Comparison of ENCODE assay signal across 1 cellular context in the genomic region with DNA sequence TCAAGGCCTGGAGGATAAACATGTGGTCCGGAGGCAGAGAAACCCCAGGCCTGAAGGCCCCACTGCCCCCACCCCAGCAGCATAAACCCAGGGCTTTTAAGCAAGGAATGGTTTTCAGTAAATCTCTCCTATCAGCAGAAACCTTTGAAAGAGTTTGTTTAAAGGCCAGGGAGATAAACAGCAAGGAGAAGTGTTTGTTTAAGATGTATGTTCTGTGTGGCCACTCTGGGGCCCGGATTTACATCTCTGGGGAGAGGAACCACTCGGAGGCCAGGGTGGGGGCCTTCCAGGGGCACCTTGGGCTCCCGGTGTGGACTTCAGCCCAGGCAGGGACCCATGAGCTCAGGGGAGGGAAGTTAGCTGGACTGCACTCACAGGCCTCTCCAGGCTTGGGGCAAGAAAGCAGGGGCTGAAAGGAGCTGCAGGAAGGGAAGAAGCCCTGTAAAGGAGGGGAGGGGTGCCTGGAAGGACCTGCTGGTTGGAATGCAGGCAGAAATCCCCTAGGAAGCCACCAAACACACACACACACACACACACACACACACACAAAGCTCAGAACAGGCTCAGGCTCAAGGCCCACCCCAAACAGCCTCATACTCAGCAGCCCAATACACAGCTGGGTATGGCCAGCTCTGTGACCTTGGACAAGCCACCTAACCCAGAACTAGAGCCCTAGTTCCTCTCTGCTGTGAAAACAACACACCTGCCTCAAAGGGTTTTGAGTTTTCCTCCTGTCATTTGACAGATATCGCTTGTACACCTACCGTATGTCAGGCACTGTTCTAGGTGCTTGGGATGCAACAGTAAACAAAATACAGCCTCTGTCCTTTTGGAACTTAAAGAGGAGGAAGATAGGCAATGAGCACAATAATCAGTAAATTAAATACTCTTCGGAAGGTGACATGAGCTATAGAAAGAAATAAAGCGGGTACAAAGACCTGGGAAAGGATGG.
TF ChIP-seq lines count a peak whose summit lies in the region.

No MANE protein-coding gene starts in this region.

TF ChIP-seq in HepG2, 621 proteins besides CTCF, POLR2A, EP300 and RAD21 (continued from another document and continues in another):
- TF ChIP-seq AHDC1 (CRISPR knock-in tag; IDR thresholded peaks at IDR 0.05; ENCODE audit: borderline replicate concordance), result peak; percentile 78; the same call in 1 of the 2 replicates
- TF ChIP-seq, protein P1, sequence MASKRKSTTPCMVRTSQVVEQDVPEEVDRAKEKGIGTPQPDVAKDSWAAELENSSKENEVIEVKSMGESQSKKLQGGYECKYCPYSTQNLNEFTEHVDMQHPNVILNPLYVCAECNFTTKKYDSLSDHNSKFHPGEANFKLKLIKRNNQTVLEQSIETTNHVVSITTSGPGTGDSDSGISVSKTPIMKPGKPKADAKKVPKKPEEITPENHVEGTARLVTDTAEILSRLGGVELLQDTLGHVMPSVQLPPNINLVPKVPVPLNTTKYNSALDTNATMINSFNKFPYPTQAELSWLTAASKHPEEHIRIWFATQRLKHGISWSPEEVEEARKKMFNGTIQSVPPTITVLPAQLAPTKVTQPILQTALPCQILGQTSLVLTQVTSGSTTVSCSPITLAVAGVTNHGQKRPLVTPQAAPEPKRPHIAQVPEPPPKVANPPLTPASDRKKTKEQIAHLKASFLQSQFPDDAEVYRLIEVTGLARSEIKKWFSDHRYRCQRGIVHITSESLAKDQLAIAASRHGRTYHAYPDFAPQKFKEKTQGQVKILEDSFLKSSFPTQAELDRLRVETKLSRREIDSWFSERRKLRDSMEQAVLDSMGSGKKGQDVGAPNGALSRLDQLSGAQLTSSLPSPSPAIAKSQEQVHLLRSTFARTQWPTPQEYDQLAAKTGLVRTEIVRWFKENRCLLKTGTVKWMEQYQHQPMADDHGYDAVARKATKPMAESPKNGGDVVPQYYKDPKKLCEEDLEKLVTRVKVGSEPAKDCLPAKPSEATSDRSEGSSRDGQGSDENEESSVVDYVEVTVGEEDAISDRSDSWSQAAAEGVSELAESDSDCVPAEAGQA (IDR thresholded peaks at IDR 0.05; ENCODE audit: low read depth), result peak; percentile 29; the same call in 1 of the 2 replicates
- TF ChIP-seq, protein P1 (CRISPR knock-in tag; IDR thresholded peaks at IDR 0.05; ENCODE audit: borderline replicate concordance), result peak; percentile 89; the same call in 1 of the 2 replicates
- no peak for TF ChIP-seq NFATC3 (CRISPR knock-in tag; IDR thresholded peaks at IDR 0.05)
- peak; percentile 75 for TF ChIP-seq ZNF317 (CRISPR knock-in tag; IDR thresholded peaks at IDR 0.05)
- no peak for TF ChIP-seq ZNF597 (CRISPR knock-in tag; IDR thresholded peaks at IDR 0.05)
- TF ChIP-seq ARNT (IDR thresholded peaks at IDR 0.05), result no peak
- 0 out of 2 replicates have a peak, but pooled peaks have one; percentile 34 for TF ChIP-seq PAF1 (CRISPR knock-in tag; IDR thresholded peaks at IDR 0.05)
- peak; percentile 66; the same call in 1 of the 2 replicates for TF ChIP-seq ZZZ3 (CRISPR knock-in tag; IDR thresholded peaks at IDR 0.05; ENCODE audit: borderline replicate concordance)
- peak; percentile 67; the same call in 1 of the 2 replicates for TF ChIP-seq ZNF232 (CRISPR knock-in tag; IDR thresholded peaks at IDR 0.05; ENCODE audit: borderline replicate concordance)
- peak; percentile 55; the same call in 1 of the 2 replicates for TF ChIP-seq GABPB1 (CRISPR knock-in tag; IDR thresholded peaks at IDR 0.05)
- no peak for TF ChIP-seq RBM22 (optimal IDR thresholded peaks at IDR 0.05; ENCODE audit: low read length)
- TF ChIP-seq, protein P2, sequence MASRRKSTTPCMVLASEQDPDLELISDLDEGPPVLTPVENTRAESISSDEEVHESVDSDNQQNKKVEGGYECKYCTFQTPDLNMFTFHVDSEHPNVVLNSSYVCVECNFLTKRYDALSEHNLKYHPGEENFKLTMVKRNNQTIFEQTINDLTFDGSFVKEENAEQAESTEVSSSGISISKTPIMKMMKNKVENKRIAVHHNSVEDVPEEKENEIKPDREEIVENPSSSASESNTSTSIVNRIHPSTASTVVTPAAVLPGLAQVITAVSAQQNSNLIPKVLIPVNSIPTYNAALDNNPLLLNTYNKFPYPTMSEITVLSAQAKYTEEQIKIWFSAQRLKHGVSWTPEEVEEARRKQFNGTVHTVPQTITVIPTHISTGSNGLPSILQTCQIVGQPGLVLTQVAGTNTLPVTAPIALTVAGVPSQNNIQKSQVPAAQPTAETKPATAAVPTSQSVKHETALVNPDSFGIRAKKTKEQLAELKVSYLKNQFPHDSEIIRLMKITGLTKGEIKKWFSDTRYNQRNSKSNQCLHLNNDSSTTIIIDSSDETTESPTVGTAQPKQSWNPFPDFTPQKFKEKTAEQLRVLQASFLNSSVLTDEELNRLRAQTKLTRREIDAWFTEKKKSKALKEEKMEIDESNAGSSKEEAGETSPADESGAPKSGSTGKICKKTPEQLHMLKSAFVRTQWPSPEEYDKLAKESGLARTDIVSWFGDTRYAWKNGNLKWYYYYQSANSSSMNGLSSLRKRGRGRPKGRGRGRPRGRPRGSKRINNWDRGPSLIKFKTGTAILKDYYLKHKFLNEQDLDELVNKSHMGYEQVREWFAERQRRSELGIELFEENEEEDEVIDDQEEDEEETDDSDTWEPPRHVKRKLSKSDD (CRISPR knock-in tag; IDR thresholded peaks at IDR 0.05; ENCODE audit: low read depth), result peak; percentile 58; the same call in 1 of the 2 replicates
- no peak for TF ChIP-seq CBX1 (IDR thresholded peaks at IDR 0.05; ENCODE audit: low read depth)
- peak; percentile 70; the same call in 1 of the 2 replicates for TF ChIP-seq SP4 (CRISPR knock-in tag; IDR thresholded peaks at IDR 0.05)
- no peak for TF ChIP-seq ZNF225 (CRISPR knock-in tag; IDR thresholded peaks at IDR 0.05)
- TF ChIP-seq HMGA1 (CRISPR knock-in tag; conservative IDR thresholded peaks at IDR 0.05), result no peak
- no peak for TF ChIP-seq ZNF562 (CRISPR knock-in tag; IDR thresholded peaks at IDR 0.05; ENCODE audit: borderline replicate concordance)
- TF ChIP-seq, protein P3, sequence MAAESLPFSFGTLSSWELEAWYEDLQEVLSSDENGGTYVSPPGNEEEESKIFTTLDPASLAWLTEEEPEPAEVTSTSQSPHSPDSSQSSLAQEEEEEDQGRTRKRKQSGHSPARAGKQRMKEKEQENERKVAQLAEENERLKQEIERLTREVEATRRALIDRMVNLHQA (CRISPR knock-in tag; IDR thresholded peaks at IDR 0.05), result no peak
- TF ChIP-seq ZNF615 (CRISPR knock-in tag; IDR thresholded peaks at IDR 0.05; ENCODE audit: borderline replicate concordance), result no peak
- no peak for TF ChIP-seq EHMT2 (IDR thresholded peaks at IDR 0.05; ENCODE audit: borderline replicate concordance, low read depth, low read length)
- TF ChIP-seq, protein P4, sequence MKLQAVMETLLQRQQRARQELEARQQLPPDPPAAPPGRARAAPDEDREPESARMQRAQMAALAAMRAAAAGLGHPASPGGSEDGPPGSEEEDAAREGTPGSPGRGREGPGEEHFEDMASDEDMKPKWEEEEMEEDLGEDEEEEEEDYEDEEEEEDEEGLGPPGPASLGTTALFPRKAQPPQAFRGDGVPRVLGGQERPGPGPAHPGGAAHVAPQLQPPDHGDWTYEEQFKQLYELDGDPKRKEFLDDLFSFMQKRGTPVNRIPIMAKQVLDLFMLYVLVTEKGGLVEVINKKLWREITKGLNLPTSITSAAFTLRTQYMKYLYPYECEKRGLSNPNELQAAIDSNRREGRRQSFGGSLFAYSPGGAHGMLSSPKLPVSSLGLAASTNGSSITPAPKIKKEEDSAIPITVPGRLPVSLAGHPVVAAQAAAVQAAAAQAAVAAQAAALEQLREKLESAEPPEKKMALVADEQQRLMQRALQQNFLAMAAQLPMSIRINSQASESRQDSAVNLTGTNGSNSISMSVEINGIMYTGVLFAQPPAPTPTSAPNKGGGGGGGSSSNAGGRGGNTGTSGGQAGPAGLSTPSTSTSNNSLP (IDR thresholded peaks at IDR 0.05; ENCODE audit: low read depth, low read length), result no peak
- TF ChIP-seq, protein P5, sequence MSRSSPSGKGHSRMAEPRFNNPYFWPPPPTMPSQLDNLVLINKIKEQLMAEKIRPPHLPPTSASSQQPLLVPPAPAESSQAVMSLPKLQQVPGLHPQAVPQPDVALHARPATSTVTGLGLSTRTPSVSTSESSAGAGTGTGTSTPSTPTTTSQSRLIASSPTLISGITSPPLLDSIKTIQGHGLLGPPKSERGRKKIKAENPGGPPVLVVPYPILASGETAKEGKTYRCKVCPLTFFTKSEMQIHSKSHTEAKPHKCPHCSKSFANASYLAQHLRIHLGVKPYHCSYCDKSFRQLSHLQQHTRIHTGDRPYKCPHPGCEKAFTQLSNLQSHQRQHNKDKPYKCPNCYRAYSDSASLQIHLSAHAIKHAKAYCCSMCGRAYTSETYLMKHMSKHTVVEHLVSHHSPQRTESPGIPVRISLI (CRISPR knock-in tag; IDR thresholded peaks at IDR 0.05; ENCODE audit: borderline replicate concordance), result no peak; the same call in none of the 2 replicates
- TF ChIP-seq SYNCRIP (IDR thresholded peaks at IDR 0.05; ENCODE audit: insufficient read depth, low read depth, low read length), result no peak
- peak; percentile 58 for TF ChIP-seq SRSF1 (optimal IDR thresholded peaks at IDR 0.05; ENCODE audit: low read depth, low read length)
- TF ChIP-seq SOX6 (IDR thresholded peaks at IDR 0.05), result no peak
- peak; percentile 94 for TF ChIP-seq SOX6 (CRISPR knock-in tag; IDR thresholded peaks at IDR 0.05)
- TF ChIP-seq DPF2 (CRISPR knock-in tag; IDR thresholded peaks at IDR 0.05; ENCODE audit: borderline replicate concordance, low read depth), result peak; percentile 62
- no peak for TF ChIP-seq CCAR2 (optimal IDR thresholded peaks at IDR 0.05; ENCODE audit: low read depth, low read length)
- 0 out of 2 replicates have a peak, but pooled peaks have one; percentile 76 for TF ChIP-seq ZSCAN20 (CRISPR knock-in tag; IDR thresholded peaks at IDR 0.05; ENCODE audit: borderline replicate concordance)
- TF ChIP-seq ZNF670 (CRISPR knock-in tag; IDR thresholded peaks at IDR 0.05; ENCODE audit: borderline replicate concordance), result peak; percentile 82
- TF ChIP-seq ZNF501 (CRISPR knock-in tag; IDR thresholded peaks at IDR 0.05), result peak; percentile 28; the same call in 1 of the 2 replicates
- no peak for TF ChIP-seq IKZF1 (IDR thresholded peaks at IDR 0.05)
- TF ChIP-seq KDM6A (CRISPR knock-in tag; IDR thresholded peaks at IDR 0.05; ENCODE audit: low read depth), result peak; percentile 98
- peak; percentile 68; the same call in 1 of the 2 replicates for TF ChIP-seq IRX3 (CRISPR knock-in tag; IDR thresholded peaks at IDR 0.05; ENCODE audit: borderline replicate concordance, low read depth)
- TF ChIP-seq KDM3A (CRISPR knock-in tag; IDR thresholded peaks at IDR 0.05; ENCODE audit: low read depth), result 0 out of 2 replicates have a peak, but pooled peaks have one; percentile 75
- TF ChIP-seq ATF7-NPFF (CRISPR knock-in tag; IDR thresholded peaks at IDR 0.05; ENCODE audit: low read depth), result peak; percentile 28; the same call in 1 of the 2 replicates
